ENCODE assay signal across 10 cellular contexts in genomic region chr1:153928245-153928644, GRCh38. TPM values are rescaled to one million over a fixed set of nuclear protein-coding genes. Genes with fewer than 3 reads are reported as not detected.
DNase-seq lines count a peak whose midpoint lies in the region; ATAC-seq, FAIRE-seq and TF ChIP-seq lines count a peak whose summit lies in the region.
"Had no signal": no experiment of that assay in that cellular context is flagged by ENCODE, and none has a peak within 500 bp of the region (broad histone marks: within the 10 kb centered on the region; RNA-seq: fewer than 3 reads in every experiment).

No MANE protein-coding gene starts in this region.

- no peaks in the 10 kb centered on the region for H3K27me3 Mint-ChIP-seq in CD8-positive, alpha-beta memory T cell
- H3K27me3 Mint-ChIP-seq in chondrocyte (ENCODE audit: low read depth): no peaks in the 10 kb centered on the region
- no peaks in the 10 kb centered on the region for H3K27me3 Mint-ChIP-seq in neural crest cell (ENCODE audit: low read depth)

- peaks cover 16 to 31% (median 24%) of the 10 kb centered on the region in 3 donors for H3K4me1 Mint-ChIP-seq in CD8-positive, alpha-beta memory T cell
- H3K4me1 Mint-ChIP-seq in chondrocyte (ENCODE audit: low read depth): peaks cover 17% of the 10 kb centered on the region
- peaks cover 25% of the 10 kb centered on the region for H3K4me1 Mint-ChIP-seq in neural crest cell

- no peak for DNase-seq in CD8-positive, alpha-beta memory T cell
- DNase-seq in HuH-7 (ENCODE audit: low spot score) (peak; percentile 2), chondrocyte (ENCODE audit: low spot score) (no peak), neural crest cell (ENCODE audit: low read depth, low spot score) (no peak), small intestine (no peak)
- DNase-seq: effector CD4-positive, alpha-beta T cell; NCI-H2171; transverse colon had no signal

- CTCF ChIA-PET in CD8-positive, alpha-beta memory T cell (lab: Charles Lee): interaction anchor here (0.7 to 1.3 kb wide), 3 partner anchors 17 to 59 kb away, joined by 3 to 4 read pairs (median 3); partner anchors contain the start of gene RAB13

- H3K9me3 ChIP-seq in CD8-positive, alpha-beta memory T cell (ENCODE audit: low read length): no peaks in the 10 kb centered on the region
- H3K9me3 ChIP-seq in small intestine (ENCODE audit: control insufficient read depth, low read depth): no peaks in the 10 kb centered on the region
- H3K9me3 ChIP-seq: transverse colon had no signal

- H3K27ac Mint-ChIP-seq in CD8-positive, alpha-beta memory T cell: peak overlapping the region; percentile 25 to 93 (median 60)
- H3K27ac Mint-ChIP-seq in chondrocyte (ENCODE audit: unreplicated experiment) (peak overlapping the region; percentile 9), neural crest cell (ENCODE audit: unreplicated experiment) (peak overlapping the region; percentile 9)

- WGBS in small intestine, 3 donors: 63 to 86% (median 84%) methylated on average over 1 of the region's 1 CpG

- peak overlapping the region in 1 of 7 donors; percentile 36 for H3K4me3 Mint-ChIP-seq in CD8-positive, alpha-beta memory T cell
- no peak overlapping the region for H3K4me3 Mint-ChIP-seq in chondrocyte (ENCODE audit: unreplicated experiment)
- peak overlapping the region; percentile 51 for H3K4me3 Mint-ChIP-seq in neural crest cell

- no peak overlapping the region for H3K4me3 ChIP-seq in CD8-positive, alpha-beta memory T cell (ENCODE audit: low read length)
- no peak overlapping the region for H3K4me3 ChIP-seq in small intestine (ENCODE audit: low read depth in 1 of 2, low read length in 2 of 2)
- H3K4me3 ChIP-seq: transverse colon had no signal

- no peaks in the 10 kb centered on the region for H3K9me3 Mint-ChIP-seq in CD8-positive, alpha-beta memory T cell
- H3K9me3 Mint-ChIP-seq in chondrocyte (ENCODE audit: low read depth) (no peaks in the 10 kb centered on the region), neural crest cell (no peaks in the 10 kb centered on the region)

- POLR2A ChIA-PET in CD8-positive, alpha-beta memory T cell (lab: Charles Lee): interaction anchor here (0.8 kb wide), 1 partner anchor 49 kb away, joined by 3 read pairs; the partner anchor contains the start of gene JTB

- no peaks in the 10 kb centered on the region for H3K27me3 ChIP-seq in CD8-positive, alpha-beta memory T cell (ENCODE audit: insufficient read depth, low read length, poor library complexity, severe bottlenecking)
- H3K27me3 ChIP-seq in small intestine (ENCODE audit: control insufficient read depth in 2 of 2, insufficient read depth in 2 of 2, low read length in 2 of 2): no peaks in the 10 kb centered on the region
- H3K27me3 ChIP-seq: transverse colon had no signal

- H3K4me1 ChIP-seq in CD8-positive, alpha-beta memory T cell (ENCODE audit: insufficient read depth, low read length): peaks cover 9% of the 10 kb centered on the region
- H3K4me1 ChIP-seq in small intestine (ENCODE audit: control insufficient read depth in 2 of 2, insufficient read depth in 1 of 2, low read depth in 1 of 2, low read length in 1 of 2): no peaks in the 10 kb centered on the region

- peaks cover 0 to 42% (median 0%) of the 10 kb centered on the region in 3 donors for H3K36me3 Mint-ChIP-seq in CD8-positive, alpha-beta memory T cell
- H3K36me3 Mint-ChIP-seq in chondrocyte (ENCODE audit: low read depth) (peaks cover 1% of the 10 kb centered on the region), neural crest cell (ENCODE audit: low read depth) (no peaks in the 10 kb centered on the region)

- no peak for TF ChIP-seq CTCF in chondrocyte (IDR thresholded peaks at IDR 0.05)
- TF ChIP-seq CTCF in neural crest cell (conservative IDR thresholded peaks at IDR 0.05): no peak

- no peak overlapping the region for H3K27ac ChIP-seq in CD8-positive, alpha-beta memory T cell (ENCODE audit: low read depth, low read length)
- no peak overlapping the region for H3K27ac ChIP-seq in small intestine (ENCODE audit: low read depth in 1 of 2, low read length in 1 of 2)

- ATAC-seq in HG03378 (IDR thresholded peaks at IDR 0.05; ENCODE audit: unreplicated experiment): no peak
- ATAC-seq in HG02973 (IDR thresholded peaks at IDR 0.05; ENCODE audit: unreplicated experiment): no peak

- no peak for FAIRE-seq in small intestine (lab: Jason Lieb, UNC)

- peaks cover 23% of the 10 kb centered on the region for H3K36me3 ChIP-seq in CD8-positive, alpha-beta memory T cell (ENCODE audit: insufficient read depth, low read length)
- H3K36me3 ChIP-seq in small intestine (ENCODE audit: control insufficient read depth in 2 of 2, insufficient read depth in 2 of 2, low read length in 2 of 2): peaks cover 4 to 5% of the 10 kb centered on the region in 2 donors

RNA-seq across cellular contexts. Expression of gene GATAD2B, which starts 5.5 kb away (rescaled TPM):
- 10 to 100 TPM; 64.9 to 71.9 TPM for total RNA-seq in CD8-positive, alpha-beta memory T cell
- polyA plus RNA-seq in CD8-positive, alpha-beta memory T cell: 5.6 TPM
- total RNA-seq in chondrocyte: 46.4 to 48.1 TPM (median 47.0 TPM) in 3 replicates
- 49.7 and 52.5 TPM in 2 replicates for total RNA-seq in neural crest cell
- 1 to 10 TPM; 2.9 to 5.0 (median 3.0) TPM for polyA plus RNA-seq in small intestine

RNA-seq across cellular contexts. Expression of gene DENND4B, which starts 18.3 kb away (rescaled TPM):
- 100 to 1,000 TPM; 100 to 102 TPM for total RNA-seq in CD8-positive, alpha-beta memory T cell
- polyA plus RNA-seq in CD8-positive, alpha-beta memory T cell: 27.3 TPM
- total RNA-seq in chondrocyte: 32.1 to 36.7 TPM (median 36.2 TPM) in 3 replicates
- 71.6 and 75.2 TPM in 2 replicates for total RNA-seq in neural crest cell
- polyA plus RNA-seq in small intestine: 10 to 100 TPM; 18.9 to 20.9 (median 19.7) TPM

RNA-seq across cellular contexts. Expression of gene CRTC2, which starts 30.2 kb away (rescaled TPM):
- total RNA-seq in CD8-positive, alpha-beta memory T cell: 10 to 100 TPM; 53.9 to 63.2 TPM
- polyA plus RNA-seq in CD8-positive, alpha-beta memory T cell: 38.9 TPM
- total RNA-seq in chondrocyte (24.2 to 32.5 TPM (median 30.9 TPM) in 3 replicates), neural crest cell (34.1 and 34.7 TPM in 2 replicates)
- polyA plus RNA-seq in small intestine: 10 to 100 TPM; 21.7 to 49.4 (median 32.7) TPM

RNA-seq across cellular contexts. Expression of gene SLC39A1, which starts 35.1 kb away (rescaled TPM):
- total RNA-seq in CD8-positive, alpha-beta memory T cell: 10 to 100 TPM; 85.5 to 88.2 TPM
- polyA plus RNA-seq in CD8-positive, alpha-beta memory T cell: 39.2 TPM
- total RNA-seq in chondrocyte (83.5 to 87.8 TPM (median 85.6 TPM) in 3 replicates), neural crest cell (107 and 113 TPM in 2 replicates)
- 10 to 100 TPM; 23.7 to 89.9 (median 40.8) TPM for polyA plus RNA-seq in small intestine

RNA-seq across cellular contexts. Expression of gene CREB3L4, which starts 39.5 kb away (rescaled TPM):
- total RNA-seq in CD8-positive, alpha-beta memory T cell: 10 to 100 TPM in 1 of 2 experiments, 1 to 10 TPM in 1; 10.0 to 10.1 TPM
- 5.3 TPM for polyA plus RNA-seq in CD8-positive, alpha-beta memory T cell
- total RNA-seq in chondrocyte (3.7 to 6.6 TPM (median 4.4 TPM) in 3 replicates), neural crest cell (18.2 and 20.0 TPM in 2 replicates)
- 10 to 100 TPM in 1 of 3 donors, 1 to 10 TPM in 2; 5.8 to 16.9 (median 6.5) TPM for polyA plus RNA-seq in small intestine

Comparison
In these comparisons a context has a peak if more than half of its experiments do, and no peak if none do; other contexts are left out.
1. H3K27ac Mint-ChIP-seq: peak in every context shown above with its lines; median percentile 60 in CD8-positive, alpha-beta memory T cell; 9 in chondrocyte; 9 in neural crest cell.